Comparison of ENCODE assay signal across 12 cellular contexts in genomic region chr11:59879534-59879933, GRCh38. TPM values are rescaled to one million over a fixed set of nuclear protein-coding genes. Genes with fewer than 3 reads are reported as not detected.
"Had no signal": no experiment of that assay in that cellular context is flagged by ENCODE, and none has a peak within 500 bp of the region (broad histone marks: within the 10 kb centered on the region; RNA-seq: fewer than 3 reads in every experiment).

No MANE protein-coding gene starts in this region.

- H3K27ac ChIP-seq: GM23248, HL-60 had no signal

- DNase-seq: GM23248, GOT3, H7, HFFc6, KBM-7 had no signal

- H3K4me3 Mint-ChIP-seq: HFFc6, IgD-negative memory B cell had no signal

- H3K9me3 ChIP-seq: HAP-1 had no signal

- H3K4me1 ChIP-seq: HAP-1 had no signal

- H3K36me3 ChIP-seq: HAP-1 had no signal

- ATAC-seq: HCT116, HepG2 had no signal

- H3K27ac Mint-ChIP-seq: HFFc6, IgD-negative memory B cell had no signal

- H3K4me1 Mint-ChIP-seq: IgD-negative memory B cell had no signal

- H3K36me3 Mint-ChIP-seq: IgD-negative memory B cell had no signal

- H2AFZ ChIP-seq: GM23248 had no signal

- H3K9ac ChIP-seq: GM23248 had no signal

- H3K4me3 ChIP-seq: GM23248, HAP-1 had no signal

- H3K9me3 Mint-ChIP-seq: HFFc6, IgD-negative memory B cell had no signal

RNA-seq across cellular contexts. Expression of gene OOSP3, which starts 1.0 kb away (rescaled TPM):
- total RNA-seq: GM23248, H4, H7, HepG2, HFFc6 had no signal
- polyA plus RNA-seq: GM23248, HepG2, IgD-negative memory B cell had no signal

RNA-seq across cellular contexts. Expression of gene TCN1, which starts 13.2 kb away (rescaled TPM):
- total RNA-seq: GM23248, H4, H7, HepG2, HFFc6 had no signal
- polyA plus RNA-seq: GM23248, HepG2, IgD-negative memory B cell had no signal

RNA-seq across cellular contexts. Expression of gene CBLIF, which starts 34.2 kb away (rescaled TPM):
- total RNA-seq: GM23248, H4, H7, HepG2, HFFc6, HT1080 had no signal
- polyA plus RNA-seq: GM23248, HepG2, IgD-negative memory B cell had no signal

RNA-seq across cellular contexts. Expression of gene OOSP1, which starts 58.7 kb away (rescaled TPM):
- total RNA-seq: GM23248, H4, H7, HepG2, HFFc6, HT1080 had no signal
- polyA plus RNA-seq: GM23248, HepG2, IgD-negative memory B cell had no signal
